1 cellular context compared by ENCODE assay signal in the genomic region with DNA sequence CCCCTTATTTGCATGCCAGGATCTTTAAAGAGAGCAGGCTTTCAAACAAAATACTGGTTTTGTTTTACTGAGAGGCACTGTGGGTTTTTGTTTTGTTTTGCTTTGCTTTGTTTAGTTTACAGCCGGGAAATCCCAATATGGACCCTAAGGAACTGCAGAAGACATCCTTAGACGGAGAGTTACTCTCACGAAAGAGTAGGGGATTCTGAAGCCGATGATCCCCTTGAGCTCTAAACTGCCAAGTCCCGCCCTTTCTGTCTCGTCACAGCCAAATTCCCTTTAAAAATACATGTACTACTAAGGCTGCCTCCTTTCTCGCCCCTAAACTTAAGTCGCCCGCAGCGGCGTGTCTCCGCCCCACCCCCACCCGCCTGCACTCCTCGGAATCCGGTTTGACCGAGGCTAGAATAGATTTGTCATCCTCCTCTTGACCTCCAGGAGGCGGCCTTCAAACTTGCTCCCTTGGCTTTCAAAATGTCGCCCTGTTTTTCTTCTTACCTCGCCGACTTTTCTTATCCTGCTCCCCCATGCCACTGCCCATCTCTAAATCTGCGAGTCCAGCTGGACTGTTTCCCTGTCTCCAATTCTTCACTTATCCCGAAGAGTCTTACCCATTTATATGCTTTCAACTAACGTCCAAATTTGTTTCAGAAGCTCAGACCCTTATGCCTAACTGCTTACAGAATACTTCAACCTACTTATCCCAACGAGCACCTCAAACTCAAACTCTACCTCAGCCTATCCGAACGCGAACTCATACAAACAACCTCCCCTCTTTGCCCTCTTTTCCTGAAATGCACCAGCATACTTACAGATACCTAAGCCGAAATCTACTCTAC.
TF ChIP-seq lines count a peak whose summit lies in the region.

No MANE protein-coding gene starts in this region.

TF ChIP-seq in WTC11, 78 proteins besides CTCF, POLR2A, EP300 and RAD21 (continued from another document):
- TF ChIP-seq AR (CRISPR knock-in tag; IDR thresholded peaks at IDR 0.05) (peak; percentile 77; the same call in 1 of the 2 replicates), STAT6 (CRISPR knock-in tag; conservative IDR thresholded peaks at IDR 0.05; ENCODE audit: low read depth) (no peak), ZBTB21 (CRISPR knock-in tag; IDR thresholded peaks at IDR 0.05; ENCODE audit: borderline replicate concordance) (no peak), MYBL2 (CRISPR knock-in tag; IDR thresholded peaks at IDR 0.05) (0 out of 2 replicates have a peak, but pooled peaks have one; percentile 22), RELA (CRISPR knock-in tag; IDR thresholded peaks at IDR 0.05; ENCODE audit: borderline replicate concordance) (no peak), ZNF425 (CRISPR knock-in tag; conservative IDR thresholded peaks at IDR 0.05) (no peak)
- TF ChIP-seq, protein P1, sequence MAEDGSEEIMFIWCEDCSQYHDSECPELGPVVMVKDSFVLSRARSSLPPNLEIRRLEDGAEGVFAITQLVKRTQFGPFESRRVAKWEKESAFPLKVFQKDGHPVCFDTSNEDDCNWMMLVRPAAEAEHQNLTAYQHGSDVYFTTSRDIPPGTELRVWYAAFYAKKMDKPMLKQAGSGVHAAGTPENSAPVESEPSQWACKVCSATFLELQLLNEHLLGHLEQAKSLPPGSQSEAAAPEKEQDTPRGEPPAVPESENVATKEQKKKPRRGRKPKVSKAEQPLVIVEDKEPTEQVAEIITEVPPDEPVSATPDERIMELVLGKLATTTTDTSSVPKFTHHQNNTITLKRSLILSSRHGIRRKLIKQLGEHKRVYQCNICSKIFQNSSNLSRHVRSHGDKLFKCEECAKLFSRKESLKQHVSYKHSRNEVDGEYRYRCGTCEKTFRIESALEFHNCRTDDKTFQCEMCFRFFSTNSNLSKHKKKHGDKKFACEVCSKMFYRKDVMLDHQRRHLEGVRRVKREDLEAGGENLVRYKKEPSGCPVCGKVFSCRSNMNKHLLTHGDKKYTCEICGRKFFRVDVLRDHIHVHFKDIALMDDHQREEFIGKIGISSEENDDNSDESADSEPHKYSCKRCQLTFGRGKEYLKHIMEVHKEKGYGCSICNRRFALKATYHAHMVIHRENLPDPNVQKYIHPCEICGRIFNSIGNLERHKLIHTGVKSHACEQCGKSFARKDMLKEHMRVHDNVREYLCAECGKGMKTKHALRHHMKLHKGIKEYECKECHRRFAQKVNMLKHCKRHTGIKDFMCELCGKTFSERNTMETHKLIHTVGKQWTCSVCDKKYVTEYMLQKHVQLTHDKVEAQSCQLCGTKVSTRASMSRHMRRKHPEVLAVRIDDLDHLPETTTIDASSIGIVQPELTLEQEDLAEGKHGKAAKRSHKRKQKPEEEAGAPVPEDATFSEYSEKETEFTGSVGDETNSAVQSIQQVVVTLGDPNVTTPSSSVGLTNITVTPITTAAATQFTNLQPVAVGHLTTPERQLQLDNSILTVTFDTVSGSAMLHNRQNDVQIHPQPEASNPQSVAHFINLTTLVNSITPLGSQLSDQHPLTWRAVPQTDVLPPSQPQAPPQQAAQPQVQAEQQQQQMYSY (CRISPR knock-in tag; IDR thresholded peaks at IDR 0.05) = no peak
- TF ChIP-seq, protein P2, sequence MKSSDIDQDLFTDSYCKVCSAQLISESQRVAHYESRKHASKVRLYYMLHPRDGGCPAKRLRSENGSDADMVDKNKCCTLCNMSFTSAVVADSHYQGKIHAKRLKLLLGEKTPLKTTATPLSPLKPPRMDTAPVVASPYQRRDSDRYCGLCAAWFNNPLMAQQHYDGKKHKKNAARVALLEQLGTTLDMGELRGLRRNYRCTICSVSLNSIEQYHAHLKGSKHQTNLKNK (CRISPR knock-in tag; IDR thresholded peaks at IDR 0.05) = no peak
- TF ChIP-seq, protein P3, sequence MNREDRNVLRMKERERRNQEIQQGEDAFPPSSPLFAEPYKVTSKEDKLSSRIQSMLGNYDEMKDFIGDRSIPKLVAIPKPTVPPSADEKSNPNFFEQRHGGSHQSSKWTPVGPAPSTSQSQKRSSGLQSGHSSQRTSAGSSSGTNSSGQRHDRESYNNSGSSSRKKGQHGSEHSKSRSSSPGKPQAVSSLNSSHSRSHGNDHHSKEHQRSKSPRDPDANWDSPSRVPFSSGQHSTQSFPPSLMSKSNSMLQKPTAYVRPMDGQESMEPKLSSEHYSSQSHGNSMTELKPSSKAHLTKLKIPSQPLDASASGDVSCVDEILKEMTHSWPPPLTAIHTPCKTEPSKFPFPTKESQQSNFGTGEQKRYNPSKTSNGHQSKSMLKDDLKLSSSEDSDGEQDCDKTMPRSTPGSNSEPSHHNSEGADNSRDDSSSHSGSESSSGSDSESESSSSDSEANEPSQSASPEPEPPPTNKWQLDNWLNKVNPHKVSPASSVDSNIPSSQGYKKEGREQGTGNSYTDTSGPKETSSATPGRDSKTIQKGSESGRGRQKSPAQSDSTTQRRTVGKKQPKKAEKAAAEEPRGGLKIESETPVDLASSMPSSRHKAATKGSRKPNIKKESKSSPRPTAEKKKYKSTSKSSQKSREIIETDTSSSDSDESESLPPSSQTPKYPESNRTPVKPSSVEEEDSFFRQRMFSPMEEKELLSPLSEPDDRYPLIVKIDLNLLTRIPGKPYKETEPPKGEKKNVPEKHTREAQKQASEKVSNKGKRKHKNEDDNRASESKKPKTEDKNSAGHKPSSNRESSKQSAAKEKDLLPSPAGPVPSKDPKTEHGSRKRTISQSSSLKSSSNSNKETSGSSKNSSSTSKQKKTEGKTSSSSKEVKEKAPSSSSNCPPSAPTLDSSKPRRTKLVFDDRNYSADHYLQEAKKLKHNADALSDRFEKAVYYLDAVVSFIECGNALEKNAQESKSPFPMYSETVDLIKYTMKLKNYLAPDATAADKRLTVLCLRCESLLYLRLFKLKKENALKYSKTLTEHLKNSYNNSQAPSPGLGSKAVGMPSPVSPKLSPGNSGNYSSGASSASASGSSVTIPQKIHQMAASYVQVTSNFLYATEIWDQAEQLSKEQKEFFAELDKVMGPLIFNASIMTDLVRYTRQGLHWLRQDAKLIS (CRISPR knock-in tag; IDR thresholded peaks at IDR 0.05; ENCODE audit: borderline replicate concordance) = no peak
TF ChIP-seq in WTC11: peak in this region for 10.
